8 cellular contexts compared by ENCODE assay signal in genomic region chr13:64850017-64850416, GRCh38.
"Had no signal": no experiment of that assay in that cellular context is flagged by ENCODE, and none has a peak within 500 bp of the region (broad histone marks: within the 10 kb centered on the region; RNA-seq: fewer than 3 reads in every experiment).

No MANE protein-coding gene starts in this region.

- H3K27ac ChIP-seq: GM23248 had no signal

- ATAC-seq: HCT116, K562 had no signal

- DNase-seq: GM23248, GOT3, H7, HFFc6 had no signal

- H3K36me3 ChIP-seq: HAP-1 had no signal

- H3K9me3 Mint-ChIP-seq: HFFc6 had no signal

- H3K4me3 ChIP-seq: GM23248, HAP-1, K562 had no signal

- FAIRE-seq: HTR-8/SVneo, K562 had no signal

- H3K9ac ChIP-seq: GM23248 had no signal

- H3K27ac Mint-ChIP-seq: HFFc6 had no signal

- H3K4me3 Mint-ChIP-seq: HFFc6 had no signal

- H2AFZ ChIP-seq: GM23248 had no signal

- H3K9me3 ChIP-seq: HAP-1 had no signal
